16 cellular contexts compared by ENCODE assay signal in genomic region chr11:69541501-69542313, GRCh38.
A peak's percentile ranks its signal among the peaks of the same experiment; 100 is the strongest.
DNase-seq lines count a peak whose midpoint lies in the region; ATAC-seq and TF ChIP-seq lines count a peak whose summit lies in the region.
"Had no signal": no experiment of that assay in that cellular context is flagged by ENCODE, and none has a peak within 500 bp of the region (broad histone marks: within the 10 kb centered on the region; RNA-seq: fewer than 3 reads in every experiment).

No MANE protein-coding gene starts in this region.

- no peaks in the 10 kb centered on the region for H3K9me3 ChIP-seq in body of pancreas
- H3K9me3 ChIP-seq: adrenal gland, Caco-2, heart left ventricle had no signal

- H3K4me3 ChIP-seq in AG10803 (ENCODE audit: low read length) (no peak overlapping the region), body of pancreas (no peak overlapping the region)
- H3K4me3 ChIP-seq: adrenal gland, heart left ventricle had no signal

- H3K27me3 ChIP-seq in body of pancreas: no peaks in the 10 kb centered on the region
- H3K27me3 ChIP-seq: adrenal gland, heart left ventricle had no signal

- H3K4me1 ChIP-seq in body of pancreas: peaks cover 14% of the 10 kb centered on the region
- H3K4me1 ChIP-seq: adrenal gland, Caco-2 had no signal

- TF ChIP-seq CTCF in AG10803 (conservative IDR thresholded peaks at IDR 0.05; ENCODE audit: low read length) (no peak), body of pancreas (IDR thresholded peaks at IDR 0.05) (no peak)

- TF ChIP-seq POLR2A in body of pancreas (IDR thresholded peaks at IDR 0.05): no peak

- peak overlapping the region in 3 of 4 donors; percentile 25 to 43 (median 41) for H3K27ac ChIP-seq in body of pancreas
- H3K27ac ChIP-seq: adrenal gland had no signal

- peak; percentile 55 for DNase-seq in AG10803 (ENCODE audit: low read depth)
- DNase-seq in EL: peak; percentile 35
- DNase-seq in body of pancreas: peak in 3 of 4 donors; percentile 31 to 56 (median 41)
- peak; percentile 75 for DNase-seq in mesenteric fat pad (ENCODE audit: low spot score)
- DNase-seq in hippocampal formation (lab: John Stamatoyannopoulos, UW): no peak
- DNase-seq in HuH-7 (ENCODE audit: low spot score): no peak
- no peak for DNase-seq in DMS 273 treated with DMSO at 0.1 percent for 48 hours (lab: John Stamatoyannopoulos, UW)
- DNase-seq: adrenal gland; effector memory CD4-positive, alpha-beta T cell; GOT3; heart left ventricle; mesendoderm; NCI-H1930; stimulated activated naive CD8-positive, alpha-beta T cell treated with anti-CD3 and anti-CD28 coated beads, Interleukin-15, amount 100 ng/mL, for 72 hours had no signal

- 44% methylated on average over 5 to 8 of the region's 8 CpGs for WGBS in body of pancreas, 2 donors

- intact Hi-C loops in body of pancreas (cut with DNase I): no loop called here

- no peaks in the 10 kb centered on the region for H3K36me3 ChIP-seq in body of pancreas (replicated peaks in 1 of 2; ENCODE audit: insufficient read depth in 1 of 2, low read depth in 2 of 2)
- H3K36me3 ChIP-seq: adrenal gland, heart left ventricle had no signal

- ATAC-seq in body of pancreas: no peak
- no peak for ATAC-seq in GM18873 (IDR thresholded peaks at IDR 0.05; ENCODE audit: low FRiP score, unreplicated experiment)
- ATAC-seq: heart left ventricle; stimulated activated naive CD8-positive, alpha-beta T cell treated with anti-CD3 and anti-CD28 coated beads, Interleukin-15, amount 100 ng/mL, for 72 hours had no signal

Comparison
In these comparisons a context has a peak if more than half of its experiments do, and no peak if none do; other contexts are left out.
1. DNase-seq: peak in AG10803 (single experiment), EL (single experiment), body of pancreas (3 of 4) and mesenteric fat pad (single experiment); none in hippocampal formation (0 of 2), HuH-7 (single experiment) and DMS 273 treated with DMSO at 0.1 percent for 48 hours (single experiment).